In genomic region chr7:111953611-111954010, GRCh38 we compare ENCODE assay signal across 1 cellular context.
TF ChIP-seq lines count a peak whose summit lies in the region.

No MANE protein-coding gene starts in this region.

TF ChIP-seq in K562, 482 proteins besides CTCF, POLR2A, EP300 and RAD21 (continued from another document):
- TF ChIP-seq, protein P1, sequence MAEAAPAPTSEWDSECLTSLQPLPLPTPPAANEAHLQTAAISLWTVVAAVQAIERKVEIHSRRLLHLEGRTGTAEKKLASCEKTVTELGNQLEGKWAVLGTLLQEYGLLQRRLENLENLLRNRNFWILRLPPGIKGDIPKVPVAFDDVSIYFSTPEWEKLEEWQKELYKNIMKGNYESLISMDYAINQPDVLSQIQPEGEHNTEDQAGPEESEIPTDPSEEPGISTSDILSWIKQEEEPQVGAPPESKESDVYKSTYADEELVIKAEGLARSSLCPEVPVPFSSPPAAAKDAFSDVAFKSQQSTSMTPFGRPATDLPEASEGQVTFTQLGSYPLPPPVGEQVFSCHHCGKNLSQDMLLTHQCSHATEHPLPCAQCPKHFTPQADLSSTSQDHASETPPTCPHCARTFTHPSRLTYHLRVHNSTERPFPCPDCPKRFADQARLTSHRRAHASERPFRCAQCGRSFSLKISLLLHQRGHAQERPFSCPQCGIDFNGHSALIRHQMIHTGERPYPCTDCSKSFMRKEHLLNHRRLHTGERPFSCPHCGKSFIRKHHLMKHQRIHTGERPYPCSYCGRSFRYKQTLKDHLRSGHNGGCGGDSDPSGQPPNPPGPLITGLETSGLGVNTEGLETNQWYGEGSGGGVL (CRISPR knock-in tag; IDR thresholded peaks at IDR 0.05) = no peak
- TF ChIP-seq MAFF (IDR thresholded peaks at IDR 0.05; ENCODE audit: low read length) (no peak), YBX1 (IDR thresholded peaks at IDR 0.05) (no peak), MYBL2 (IDR thresholded peaks at IDR 0.05; ENCODE audit: low read depth) (no peak), MYBL2 (CRISPR knock-in tag; IDR thresholded peaks at IDR 0.05; ENCODE audit: borderline replicate concordance) (no peak), ZBTB7A (IDR thresholded peaks at IDR 0.05; ENCODE audit: borderline replicate concordance, control insufficient read depth, low read depth, low read length) (no peak), FOXK1 (CRISPR knock-in tag; IDR thresholded peaks at IDR 0.05; ENCODE audit: borderline replicate concordance) (no peak), MTF1 (CRISPR knock-in tag; IDR thresholded peaks at IDR 0.05; ENCODE audit: borderline replicate concordance) (no peak), FUS (optimal IDR thresholded peaks at IDR 0.05; ENCODE audit: low read depth, low read length) (no peak), GABPA (tag; conservative IDR thresholded peaks at IDR 0.05; ENCODE audit: low read depth) (no peak), ATF3 (IDR thresholded peaks at IDR 0.05) (no peak), ATF3 (CRISPR knock-in tag; conservative IDR thresholded peaks at IDR 0.05) (no peak), SREBF2 (CRISPR knock-in tag; IDR thresholded peaks at IDR 0.05) (no peak), HNRNPL (IDR thresholded peaks at IDR 0.05; ENCODE audit: low read depth, low read length) (no peak), ZNF347 (CRISPR knock-in tag; IDR thresholded peaks at IDR 0.05; ENCODE audit: low read depth) (no peak)
- TF ChIP-seq, protein P2, sequence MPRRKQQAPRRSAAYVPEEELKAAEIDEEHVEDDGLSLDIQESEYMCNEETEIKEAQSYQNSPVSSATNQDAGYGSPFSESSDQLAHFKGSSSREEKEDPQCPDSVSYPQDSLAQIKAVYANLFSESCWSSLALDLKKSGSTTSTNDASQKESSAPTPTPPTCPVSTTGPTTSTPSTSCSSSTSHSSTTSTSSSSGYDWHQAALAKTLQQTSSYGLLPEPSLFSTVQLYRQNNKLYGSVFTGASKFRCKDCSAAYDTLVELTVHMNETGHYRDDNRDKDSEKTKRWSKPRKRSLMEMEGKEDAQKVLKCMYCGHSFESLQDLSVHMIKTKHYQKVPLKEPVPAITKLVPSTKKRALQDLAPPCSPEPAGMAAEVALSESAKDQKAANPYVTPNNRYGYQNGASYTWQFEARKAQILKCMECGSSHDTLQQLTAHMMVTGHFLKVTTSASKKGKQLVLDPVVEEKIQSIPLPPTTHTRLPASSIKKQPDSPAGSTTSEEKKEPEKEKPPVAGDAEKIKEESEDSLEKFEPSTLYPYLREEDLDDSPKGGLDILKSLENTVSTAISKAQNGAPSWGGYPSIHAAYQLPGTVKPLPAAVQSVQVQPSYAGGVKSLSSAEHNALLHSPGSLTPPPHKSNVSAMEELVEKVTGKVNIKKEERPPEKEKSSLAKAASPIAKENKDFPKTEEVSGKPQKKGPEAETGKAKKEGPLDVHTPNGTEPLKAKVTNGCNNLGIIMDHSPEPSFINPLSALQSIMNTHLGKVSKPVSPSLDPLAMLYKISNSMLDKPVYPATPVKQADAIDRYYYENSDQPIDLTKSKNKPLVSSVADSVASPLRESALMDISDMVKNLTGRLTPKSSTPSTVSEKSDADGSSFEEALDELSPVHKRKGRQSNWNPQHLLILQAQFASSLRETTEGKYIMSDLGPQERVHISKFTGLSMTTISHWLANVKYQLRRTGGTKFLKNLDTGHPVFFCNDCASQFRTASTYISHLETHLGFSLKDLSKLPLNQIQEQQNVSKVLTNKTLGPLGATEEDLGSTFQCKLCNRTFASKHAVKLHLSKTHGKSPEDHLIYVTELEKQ (CRISPR knock-in tag; IDR thresholded peaks at IDR 0.05) = no peak
- TF ChIP-seq, protein P3, sequence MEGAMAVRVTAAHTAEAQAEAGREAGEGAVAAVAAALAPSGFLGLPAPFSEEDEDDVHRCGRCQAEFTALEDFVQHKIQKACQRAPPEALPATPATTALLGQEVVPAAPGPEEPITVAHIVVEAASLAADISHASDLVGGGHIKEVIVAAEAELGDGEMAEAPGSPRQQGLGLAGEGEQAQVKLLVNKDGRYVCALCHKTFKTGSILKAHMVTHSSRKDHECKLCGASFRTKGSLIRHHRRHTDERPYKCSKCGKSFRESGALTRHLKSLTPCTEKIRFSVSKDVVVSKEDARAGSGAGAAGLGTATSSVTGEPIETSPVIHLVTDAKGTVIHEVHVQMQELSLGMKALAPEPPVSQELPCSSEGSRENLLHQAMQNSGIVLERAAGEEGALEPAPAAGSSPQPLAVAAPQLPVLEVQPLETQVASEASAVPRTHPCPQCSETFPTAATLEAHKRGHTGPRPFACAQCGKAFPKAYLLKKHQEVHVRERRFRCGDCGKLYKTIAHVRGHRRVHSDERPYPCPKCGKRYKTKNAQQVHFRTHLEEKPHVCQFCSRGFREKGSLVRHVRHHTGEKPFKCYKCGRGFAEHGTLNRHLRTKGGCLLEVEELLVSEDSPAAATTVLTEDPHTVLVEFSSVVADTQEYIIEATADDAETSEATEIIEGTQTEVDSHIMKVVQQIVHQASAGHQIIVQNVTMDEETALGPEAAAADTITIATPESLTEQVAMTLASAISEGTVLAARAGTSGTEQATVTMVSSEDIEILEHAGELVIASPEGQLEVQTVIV (CRISPR knock-in tag; IDR thresholded peaks at IDR 0.05; ENCODE audit: borderline replicate concordance) = no peak
- TF ChIP-seq, protein P4, sequence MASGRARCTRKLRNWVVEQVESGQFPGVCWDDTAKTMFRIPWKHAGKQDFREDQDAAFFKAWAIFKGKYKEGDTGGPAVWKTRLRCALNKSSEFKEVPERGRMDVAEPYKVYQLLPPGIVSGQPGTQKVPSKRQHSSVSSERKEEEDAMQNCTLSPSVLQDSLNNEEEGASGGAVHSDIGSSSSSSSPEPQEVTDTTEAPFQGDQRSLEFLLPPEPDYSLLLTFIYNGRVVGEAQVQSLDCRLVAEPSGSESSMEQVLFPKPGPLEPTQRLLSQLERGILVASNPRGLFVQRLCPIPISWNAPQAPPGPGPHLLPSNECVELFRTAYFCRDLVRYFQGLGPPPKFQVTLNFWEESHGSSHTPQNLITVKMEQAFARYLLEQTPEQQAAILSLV (tag; IDR thresholded peaks at IDR 0.05) = no peak
- TF ChIP-seq, protein P5, sequence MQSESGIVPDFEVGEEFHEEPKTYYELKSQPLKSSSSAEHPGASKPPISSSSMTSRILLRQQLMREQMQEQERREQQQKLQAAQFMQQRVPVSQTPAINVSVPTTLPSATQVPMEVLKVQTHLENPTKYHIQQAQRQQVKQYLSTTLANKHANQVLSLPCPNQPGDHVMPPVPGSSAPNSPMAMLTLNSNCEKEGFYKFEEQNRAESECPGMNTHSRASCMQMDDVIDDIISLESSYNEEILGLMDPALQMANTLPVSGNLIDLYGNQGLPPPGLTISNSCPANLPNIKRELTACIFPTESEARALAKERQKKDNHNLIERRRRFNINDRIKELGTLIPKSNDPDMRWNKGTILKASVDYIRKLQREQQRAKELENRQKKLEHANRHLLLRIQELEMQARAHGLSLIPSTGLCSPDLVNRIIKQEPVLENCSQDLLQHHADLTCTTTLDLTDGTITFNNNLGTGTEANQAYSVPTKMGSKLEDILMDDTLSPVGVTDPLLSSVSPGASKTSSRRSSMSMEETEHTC (IDR thresholded peaks at IDR 0.05) = no peak
